ENCODE assay signal across 16 cellular contexts in the genomic region with DNA sequence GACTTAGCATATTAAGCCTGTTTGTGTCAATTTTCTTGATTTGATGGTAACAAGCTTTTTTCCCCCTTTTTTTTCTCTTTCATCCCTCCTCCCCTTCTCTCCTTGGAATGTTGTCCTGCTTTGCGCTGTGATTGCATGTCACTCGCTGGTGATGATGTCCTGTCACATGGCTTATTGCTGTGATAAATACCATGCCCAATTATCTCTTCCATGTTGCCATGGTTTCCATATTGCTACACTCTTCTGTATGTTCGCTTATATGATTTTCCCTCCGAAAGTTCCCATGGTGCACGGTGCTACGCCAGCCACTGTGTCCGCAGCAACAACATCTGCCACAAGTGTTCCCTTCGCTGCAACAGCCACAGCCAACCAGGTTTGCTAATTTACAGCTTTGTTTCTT.
DNase-seq lines count a peak whose midpoint lies in the region; ATAC-seq and TF ChIP-seq lines count a peak whose summit lies in the region.
"Had no signal": no experiment of that assay in that cellular context is flagged by ENCODE, and none has a peak within 500 bp of the region (broad histone marks: within the 10 kb centered on the region; RNA-seq: fewer than 3 reads in every experiment).

No MANE protein-coding gene starts in this region.

- no CpG with 5 or more reads among the region's 8 CpGs for WGBS in H9 (ENCODE audit: extremely low coverage, insufficient read length, low lambda C conversion rate)

- H3K56ac ChIP-seq in H9 (ENCODE audit: insufficient read length, low read depth, low read length): no peak overlapping the region

- no peaks in the 10 kb centered on the region for H3K79me2 ChIP-seq in H9 (ENCODE audit: insufficient read depth, low read length)

- H2AK5ac ChIP-seq in H9 (ENCODE audit: insufficient read length, low read length): no peak overlapping the region

- H4K91ac ChIP-seq in H9 (ENCODE audit: insufficient read length, low read depth, low read length): no peak overlapping the region

- peaks cover 42 to 60% of the 10 kb centered on the region in 2 donors for H3K36me3 ChIP-seq in ascending aorta

- no peak overlapping the region for H3K4me3 Mint-ChIP-seq in activated T-cell treated with anti-CD3 and anti-CD28 coated beads, Interleukin-2, amount 50 U/mL, for 24 hours
- no peak overlapping the region for H3K4me3 Mint-ChIP-seq in activated T-cell treated with anti-CD3 and anti-CD28 coated beads, Interleukin-2, amount 50 U/mL, for 4 hours
- no peak overlapping the region for H3K4me3 Mint-ChIP-seq in H9
- no peak overlapping the region for H3K4me3 Mint-ChIP-seq in activated naive CD8-positive, alpha-beta T cell
- H3K4me3 Mint-ChIP-seq in stimulated activated naive B cell treated with anti-CD40 and anti-IgM and Interleukin-4, amounts not matched to agents 10 μg/mL and 1 μg/mL and 100 μg/mL, for 72 hours: no peak overlapping the region

- H3K23me2 ChIP-seq in H9 (ENCODE audit: insufficient read length, low read depth, low read length, poor library complexity, severe bottlenecking): no peaks in the 10 kb centered on the region

- H3K9me3 Mint-ChIP-seq in activated T-cell treated with anti-CD3 and anti-CD28 coated beads, Interleukin-2, amount 50 U/mL, for 24 hours: no peaks in the 10 kb centered on the region
- no peaks in the 10 kb centered on the region for H3K9me3 Mint-ChIP-seq in activated T-cell treated with anti-CD3 and anti-CD28 coated beads, Interleukin-2, amount 50 U/mL, for 4 hours
- H3K9me3 Mint-ChIP-seq in H9: no peaks in the 10 kb centered on the region
- no peaks in the 10 kb centered on the region for H3K9me3 Mint-ChIP-seq in activated naive CD8-positive, alpha-beta T cell (ENCODE audit: low read depth)
- H3K9me3 Mint-ChIP-seq in stimulated activated naive B cell treated with anti-CD40 and anti-IgM and Interleukin-4, amounts not matched to agents 10 μg/mL and 1 μg/mL and 100 μg/mL, for 72 hours: no peaks in the 10 kb centered on the region

- no peak overlapping the region for H2BK20ac ChIP-seq in H9 (ENCODE audit: low read depth, low read length, poor library complexity, severe bottlenecking)

- intact Hi-C loops in ascending aorta (cut with DNase I): no loop called here

- no peak for DNase-seq in activated T-cell treated with anti-CD3 and anti-CD28 coated beads, Interleukin-2, amount 50 U/mL, for 24 hours
- no peak for DNase-seq in activated T-cell treated with anti-CD3 and anti-CD28 coated beads, Interleukin-2, amount 50 U/mL, for 4 hours
- DNase-seq in H9 (no peak), ascending aorta (ENCODE audit: low spot score in 2 of 2) (no peak), amygdala (lab: John Stamatoyannopoulos, UW) (no peak)
- no peak for DNase-seq in stimulated activated naive B cell treated with anti-CD40 and anti-IgM and Interleukin-4, amounts not matched to agents 10 μg/mL and 1 μg/mL and 100 μg/mL, for 72 hours
- no peak for DNase-seq in effector CD4-positive, alpha-beta T cell
- DNase-seq: C1 segment of cervical spinal cord, Calu3, HCEC 1CT, Kasumi-1, NCI-H187 treated with DMSO at 0.1 percent for 48 hours, NCI-H2171 treated with DMSO at 0.1 percent for 48 hours, NCI-H774 had no signal

- no peak overlapping the region for H2BK15ac ChIP-seq in H9 (ENCODE audit: low read depth, low read length)

- H3K14ac ChIP-seq in H9 (ENCODE audit: insufficient read depth, low read length): no peak overlapping the region

- H2BK5ac ChIP-seq in H9 (ENCODE audit: insufficient read length, low read length): peak overlapping the region; percentile 64

- peak overlapping the region; percentile 19 for H3K27ac ChIP-seq in H9 (ENCODE audit: insufficient read length, low read depth, low read length)
- no peak overlapping the region for H3K27ac ChIP-seq in ascending aorta

- H3K27ac Mint-ChIP-seq in activated T-cell treated with anti-CD3 and anti-CD28 coated beads, Interleukin-2, amount 50 U/mL, for 24 hours: peak overlapping the region; percentile 71
- 0 out of 7 replicates have a peak overlapping the region, but pooled peaks of 1 of the 3 experiments have one; percentile 40 for H3K27ac Mint-ChIP-seq in H9
- H3K27ac Mint-ChIP-seq in activated naive CD8-positive, alpha-beta T cell: peak overlapping the region; percentile 47
- H3K27ac Mint-ChIP-seq in stimulated activated naive B cell treated with anti-CD40 and anti-IgM and Interleukin-4, amounts not matched to agents 10 μg/mL and 1 μg/mL and 100 μg/mL, for 72 hours: peak overlapping the region; percentile 56

- H3K23ac ChIP-seq in H9 (ENCODE audit: insufficient read length, low read depth, low read length): no peak overlapping the region

- no peak overlapping the region for H3K18ac ChIP-seq in H9 (ENCODE audit: insufficient read length, low read depth, low read length)

- no peak for ATAC-seq in activated T-cell treated with anti-CD3 and anti-CD28 coated beads, Interleukin-2, amount 50 U/mL, for 4 hours
- no peak for ATAC-seq in stimulated activated naive B cell treated with anti-CD40 and anti-IgM and Interleukin-4, amounts not matched to agents 10 μg/mL and 1 μg/mL and 100 μg/mL, for 72 hours (replicated peaks)
- ATAC-seq: Panc1 had no signal

- H2BK120ac ChIP-seq in H9 (ENCODE audit: low read depth, low read length, poor library complexity, severe bottlenecking): no peak overlapping the region

- no peaks in the 10 kb centered on the region for H3K9me3 ChIP-seq in H9 (ENCODE audit: control insufficient read depth, low read depth, low read length)
- H3K9me3 ChIP-seq in ascending aorta: no peaks in the 10 kb centered on the region

- H4K8ac ChIP-seq in H9 (replicated peaks; ENCODE audit: insufficient read length, low read depth, low read length): peak overlapping the region; percentile 43

- peaks cover 81% of the 10 kb centered on the region for H3K36me3 Mint-ChIP-seq in activated T-cell treated with anti-CD3 and anti-CD28 coated beads, Interleukin-2, amount 50 U/mL, for 24 hours (ENCODE audit: low read depth)
- peaks cover 51% of the 10 kb centered on the region for H3K36me3 Mint-ChIP-seq in activated T-cell treated with anti-CD3 and anti-CD28 coated beads, Interleukin-2, amount 50 U/mL, for 4 hours (ENCODE audit: insufficient read depth)
- H3K36me3 Mint-ChIP-seq in H9 (ENCODE audit: insufficient read depth in 1 of 3, low read depth in 3 of 3): peaks cover 3 to 6% (median 4%) of the 10 kb centered on the region in 3 experiments; a peak in 3 of 7 replicates
- peaks cover 13% of the 10 kb centered on the region for H3K36me3 Mint-ChIP-seq in activated naive CD8-positive, alpha-beta T cell
- peaks cover 23 to 36% of the 10 kb centered on the region in 2 donors for H3K36me3 Mint-ChIP-seq in stimulated activated naive B cell treated with anti-CD40 and anti-IgM and Interleukin-4, amounts not matched to agents 10 μg/mL and 1 μg/mL and 100 μg/mL, for 72 hours

- no peak overlapping the region for H2AFZ ChIP-seq in H9 (ENCODE audit: low read length)

- H3K4me1 ChIP-seq in H9 (ENCODE audit: insufficient read depth, low read length) (no peaks in the 10 kb centered on the region), ascending aorta (peaks cover 0 to 31% of the 10 kb centered on the region in 2 donors)

- no peak overlapping the region for H3K4me2 ChIP-seq in H9 (ENCODE audit: insufficient read depth, insufficient read length, low read length)

- H3K9ac ChIP-seq in H9 (ENCODE audit: extremely low read depth, insufficient read length, low read length): no peak overlapping the region

- no peaks in the 10 kb centered on the region for H3K27me3 Mint-ChIP-seq in activated T-cell treated with anti-CD3 and anti-CD28 coated beads, Interleukin-2, amount 50 U/mL, for 24 hours
- no peaks in the 10 kb centered on the region for H3K27me3 Mint-ChIP-seq in activated T-cell treated with anti-CD3 and anti-CD28 coated beads, Interleukin-2, amount 50 U/mL, for 4 hours (ENCODE audit: low read depth)
- H3K27me3 Mint-ChIP-seq in H9 (ENCODE audit: low read depth): no peaks in the 10 kb centered on the region
- H3K27me3 Mint-ChIP-seq in activated naive CD8-positive, alpha-beta T cell: no peaks in the 10 kb centered on the region
- no peaks in the 10 kb centered on the region for H3K27me3 Mint-ChIP-seq in stimulated activated naive B cell treated with anti-CD40 and anti-IgM and Interleukin-4, amounts not matched to agents 10 μg/mL and 1 μg/mL and 100 μg/mL, for 72 hours

- no peak overlapping the region for H3T11ph ChIP-seq in H9 (ENCODE audit: low read length)

- H3K4me1 Mint-ChIP-seq in activated T-cell treated with anti-CD3 and anti-CD28 coated beads, Interleukin-2, amount 50 U/mL, for 24 hours (ENCODE audit: low read depth): peaks cover 62% of the 10 kb centered on the region
- peaks cover 52% of the 10 kb centered on the region for H3K4me1 Mint-ChIP-seq in activated T-cell treated with anti-CD3 and anti-CD28 coated beads, Interleukin-2, amount 50 U/mL, for 4 hours (ENCODE audit: low read depth)
- peaks cover 10 to 11% of the 10 kb centered on the region in 2 experiments for H3K4me1 Mint-ChIP-seq in H9
- H3K4me1 Mint-ChIP-seq in activated naive CD8-positive, alpha-beta T cell (ENCODE audit: low read depth): peaks cover 66% of the 10 kb centered on the region
- H3K4me1 Mint-ChIP-seq in stimulated activated naive B cell treated with anti-CD40 and anti-IgM and Interleukin-4, amounts not matched to agents 10 μg/mL and 1 μg/mL and 100 μg/mL, for 72 hours: peaks cover 9 to 18% of the 10 kb centered on the region in 2 donors

- H3K27me3 ChIP-seq in H9 (ENCODE audit: insufficient read depth, low read length): no peaks in the 10 kb centered on the region
- H3K27me3 ChIP-seq in ascending aorta: no peaks in the 10 kb centered on the region

- H2BK12ac ChIP-seq in H9 (ENCODE audit: insufficient read length, low read depth, low read length): peak overlapping the region; percentile 35

- H4K20me1 ChIP-seq in H9 (ENCODE audit: control insufficient read depth, insufficient read depth, insufficient read length): no peaks in the 10 kb centered on the region

- no peak overlapping the region for H3K4ac ChIP-seq in H9 (ENCODE audit: low read depth, low read length)

- no peak overlapping the region for H3K4me3 ChIP-seq in ascending aorta

- H3K79me1 ChIP-seq in H9 (ENCODE audit: insufficient read depth, low read depth, low read length, poor library complexity, severe bottlenecking): no peaks in the 10 kb centered on the region

- no peak overlapping the region for H4K5ac ChIP-seq in H9 (ENCODE audit: insufficient read length, low read depth, low read length)

- no peak for TF ChIP-seq CTCF in H9 (conservative IDR thresholded peaks at IDR 0.05)
- no peak for TF ChIP-seq CTCF in ascending aorta (IDR thresholded peaks at IDR 0.05)
